9 cellular contexts compared by ENCODE assay signal in the genomic region with DNA sequence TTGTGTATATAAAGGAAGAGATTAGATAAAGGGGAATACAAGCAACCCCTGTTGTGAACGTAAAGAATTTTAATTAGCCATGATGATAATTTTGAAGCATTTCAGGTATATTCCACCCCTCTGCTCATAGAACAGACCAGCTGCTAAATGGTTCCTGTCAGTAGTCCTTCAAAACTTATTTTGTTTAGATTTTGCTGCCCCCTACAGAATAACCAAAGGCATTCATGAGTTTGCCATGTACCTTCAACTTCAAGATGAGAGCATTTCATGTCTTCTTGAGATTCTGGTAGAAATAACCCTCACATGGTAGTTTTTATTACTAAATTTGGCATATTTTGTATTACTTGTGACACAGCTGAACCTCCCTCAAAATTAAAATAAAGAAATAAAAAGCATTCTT.
DNase-seq lines count a peak whose midpoint lies in the region; ATAC-seq and TF ChIP-seq lines count a peak whose summit lies in the region.
"Had no signal": no experiment of that assay in that cellular context is flagged by ENCODE, and none has a peak within 500 bp of the region (broad histone marks: within the 10 kb centered on the region; RNA-seq: fewer than 3 reads in every experiment).

No MANE protein-coding gene starts in this region.

- H3K4me2 ChIP-seq in Karpas-422 (ENCODE audit: low read depth, low read length, poor library complexity, severe bottlenecking): no peak overlapping the region
- H3K4me2 ChIP-seq in SK-N-SH: no peak overlapping the region

- H3K9ac ChIP-seq in Karpas-422 (ENCODE audit: low read length) (no peak overlapping the region), SK-N-SH (no peak overlapping the region)

- no peak overlapping the region for H2AFZ ChIP-seq in Karpas-422 (ENCODE audit: low read length)
- H2AFZ ChIP-seq in SK-N-SH (ENCODE audit: low read depth): 0 out of 2 replicates have a peak overlapping the region, but pooled peaks have one; percentile 29

- DNase-seq in DMS53 (lab: John Stamatoyannopoulos, UW): peak; percentile 65
- DNase-seq in Karpas-422: peak; percentile 69
- peak; percentile 23 for DNase-seq in SK-N-SH
- DNase-seq in kidney tubule cell (ENCODE audit: low spot score): peak; percentile 3
- no peak for DNase-seq in lower lobe of right lung
- DNase-seq in stimulated activated naive CD8-positive, alpha-beta T cell treated with anti-CD3 and anti-CD28 coated beads, Interleukin-15, Interleukin-2, amounts not matched to agents 100 U/mL and 50 U/mL, for 24 hours: no peak
- DNase-seq in activated CD4-positive, alpha-beta T cell treated with anti-CD3 and anti-CD28 coated beads, Interleukin-2, amount 50 U/mL, for 4 hours: no peak
- DNase-seq: mammary epithelial cell had no signal

- no peaks in the 10 kb centered on the region for H3K9me2 ChIP-seq in Karpas-422 (replicated peaks; ENCODE audit: insufficient read depth, low read length)
- H3K9me2 ChIP-seq in SK-N-SH: no peaks in the 10 kb centered on the region

- POLR2A ChIA-PET in SK-N-SH (lab: Yijun Ruan, JAX): no interaction called here

- H3K27ac ChIP-seq in Karpas-422 (ENCODE audit: low read length) (no peak overlapping the region), SK-N-SH (ENCODE audit: low read depth in 2 of 2, low read length in 1 of 2) (no peak overlapping the region), lower lobe of right lung (no peak overlapping the region)

- ATAC-seq in lower lobe of right lung: no peak
- ATAC-seq in stimulated activated naive CD8-positive, alpha-beta T cell treated with anti-CD3 and anti-CD28 coated beads, Interleukin-15, Interleukin-2, amounts not matched to agents 100 U/mL and 50 U/mL, for 24 hours: no peak
- no peak for ATAC-seq in HG02610 (IDR thresholded peaks at IDR 0.05; ENCODE audit: unreplicated experiment)

- no peaks in the 10 kb centered on the region for H3F3A ChIP-seq in SK-N-SH (replicated peaks; ENCODE audit: insufficient read depth)

- H3K36me3 ChIP-seq in Karpas-422 (ENCODE audit: insufficient read depth, low read length): no peaks in the 10 kb centered on the region
- H3K36me3 ChIP-seq in SK-N-SH (replicated peaks in 1 of 2; ENCODE audit: control insufficient read depth in 1 of 2, insufficient read depth in 2 of 2, low read length in 1 of 2): no peaks in the 10 kb centered on the region
- H3K36me3 ChIP-seq in lower lobe of right lung: no peaks in the 10 kb centered on the region

- no peaks in the 10 kb centered on the region for H3K4me1 ChIP-seq in Karpas-422 (ENCODE audit: low read length)
- no peaks in the 10 kb centered on the region; a peak in 1 of 4 replicates for H3K4me1 ChIP-seq in SK-N-SH (ENCODE audit: control insufficient read depth in 1 of 2, insufficient read depth in 2 of 2, low read depth in 1 of 2, low read length in 1 of 2)
- H3K4me1 ChIP-seq in lower lobe of right lung: no peaks in the 10 kb centered on the region

- no peaks in the 10 kb centered on the region for H3K27me3 ChIP-seq in Karpas-422 (ENCODE audit: low read length)
- no peaks in the 10 kb centered on the region for H3K27me3 ChIP-seq in SK-N-SH (ENCODE audit: insufficient read depth)
- no peaks in the 10 kb centered on the region for H3K27me3 ChIP-seq in lower lobe of right lung (ENCODE audit: low read depth)

- TF ChIP-seq EP300 in SK-N-SH (IDR thresholded peaks at IDR 0.05; ENCODE audit: borderline replicate concordance in 1 of 2, low read depth in 1 of 2, low read length in 1 of 2): no peak

- 0% methylated on average over 1 of the region's 1 CpG for WGBS in SK-N-SH (ENCODE audit: low lambda C conversion rate)

- CTCF ChIA-PET in SK-N-SH (lab: Yijun Ruan, JAX): interaction anchor here (0.6 to 1.5 kb wide), 8 partner anchors 9 to 1889 kb away, joined by 3 to 6 read pairs (median 3); no protein-coding TSS in a partner anchor

- TF ChIP-seq RAD21 in SK-N-SH (IDR thresholded peaks at IDR 0.05; ENCODE audit: low read length): peak; percentile 79

- intact Hi-C loops in lower lobe of right lung (cut with DNase I): no loop called here

- no peaks in the 10 kb centered on the region for H3K9me3 ChIP-seq in Karpas-422 (ENCODE audit: low read length)
- no peaks in the 10 kb centered on the region for H3K9me3 ChIP-seq in SK-N-SH
- no peaks in the 10 kb centered on the region for H3K9me3 ChIP-seq in lower lobe of right lung

- H3K4me3 ChIP-seq in Karpas-422 (ENCODE audit: low read length) (no peak overlapping the region), SK-N-SH (ENCODE audit: low read depth in 2 of 2, low read length in 1 of 2) (no peak overlapping the region; a peak in 1 of 4 replicates), lower lobe of right lung (no peak overlapping the region)

- H4K20me1 ChIP-seq in Karpas-422 (ENCODE audit: insufficient read depth, low read depth, low read length) (no peaks in the 10 kb centered on the region), SK-N-SH (ENCODE audit: insufficient read depth) (no peaks in the 10 kb centered on the region)

- H3K79me2 ChIP-seq in Karpas-422 (ENCODE audit: low read length): no peaks in the 10 kb centered on the region
- H3K79me2 ChIP-seq in SK-N-SH (ENCODE audit: insufficient read depth): no peaks in the 10 kb centered on the region

- TF ChIP-seq CTCF in SK-N-SH (IDR thresholded peaks at IDR 0.05): peak; percentile 49
- no peak for TF ChIP-seq CTCF in lower lobe of right lung (IDR thresholded peaks at IDR 0.05)

TF ChIP-seq in SK-N-SH, 30 proteins besides CTCF, POLR2A, EP300 and RAD21 (continues in another document):
- TF ChIP-seq GATA2 (CRISPR knock-in tag; IDR thresholded peaks at IDR 0.05): no peak
- no peak for TF ChIP-seq FOXJ3 (CRISPR knock-in tag; IDR thresholded peaks at IDR 0.05)
- TF ChIP-seq, protein P1, sequence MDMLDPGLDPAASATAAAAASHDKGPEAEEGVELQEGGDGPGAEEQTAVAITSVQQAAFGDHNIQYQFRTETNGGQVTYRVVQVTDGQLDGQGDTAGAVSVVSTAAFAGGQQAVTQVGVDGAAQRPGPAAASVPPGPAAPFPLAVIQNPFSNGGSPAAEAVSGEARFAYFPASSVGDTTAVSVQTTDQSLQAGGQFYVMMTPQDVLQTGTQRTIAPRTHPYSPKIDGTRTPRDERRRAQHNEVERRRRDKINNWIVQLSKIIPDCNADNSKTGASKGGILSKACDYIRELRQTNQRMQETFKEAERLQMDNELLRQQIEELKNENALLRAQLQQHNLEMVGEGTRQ (IDR thresholded peaks at IDR 0.05; ENCODE audit: borderline replicate concordance, low read depth, low read length): no peak
- TF ChIP-seq, protein P2, sequence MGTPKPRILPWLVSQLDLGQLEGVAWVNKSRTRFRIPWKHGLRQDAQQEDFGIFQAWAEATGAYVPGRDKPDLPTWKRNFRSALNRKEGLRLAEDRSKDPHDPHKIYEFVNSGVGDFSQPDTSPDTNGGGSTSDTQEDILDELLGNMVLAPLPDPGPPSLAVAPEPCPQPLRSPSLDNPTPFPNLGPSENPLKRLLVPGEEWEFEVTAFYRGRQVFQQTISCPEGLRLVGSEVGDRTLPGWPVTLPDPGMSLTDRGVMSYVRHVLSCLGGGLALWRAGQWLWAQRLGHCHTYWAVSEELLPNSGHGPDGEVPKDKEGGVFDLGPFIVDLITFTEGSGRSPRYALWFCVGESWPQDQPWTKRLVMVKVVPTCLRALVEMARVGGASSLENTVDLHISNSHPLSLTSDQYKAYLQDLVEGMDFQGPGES (IDR thresholded peaks at IDR 0.05; ENCODE audit: low read depth, low read length): no peak
- TF ChIP-seq ELF1 (IDR thresholded peaks at IDR 0.05): no peak
- TF ChIP-seq SIN3A (IDR thresholded peaks at IDR 0.05; ENCODE audit: borderline replicate concordance, low read depth, low read length): no peak
- TF ChIP-seq RCOR1 (IDR thresholded peaks at IDR 0.05; ENCODE audit: low read length): no peak
- no peak for TF ChIP-seq EZH2phosphoT487 (IDR thresholded peaks at IDR 0.05; ENCODE audit: borderline replicate concordance, low read depth)
- 0 out of 2 replicates have a peak, but pooled peaks have one; percentile 2 for TF ChIP-seq RFX5 (IDR thresholded peaks at IDR 0.05; ENCODE audit: low read length)
- TF ChIP-seq, protein P3, sequence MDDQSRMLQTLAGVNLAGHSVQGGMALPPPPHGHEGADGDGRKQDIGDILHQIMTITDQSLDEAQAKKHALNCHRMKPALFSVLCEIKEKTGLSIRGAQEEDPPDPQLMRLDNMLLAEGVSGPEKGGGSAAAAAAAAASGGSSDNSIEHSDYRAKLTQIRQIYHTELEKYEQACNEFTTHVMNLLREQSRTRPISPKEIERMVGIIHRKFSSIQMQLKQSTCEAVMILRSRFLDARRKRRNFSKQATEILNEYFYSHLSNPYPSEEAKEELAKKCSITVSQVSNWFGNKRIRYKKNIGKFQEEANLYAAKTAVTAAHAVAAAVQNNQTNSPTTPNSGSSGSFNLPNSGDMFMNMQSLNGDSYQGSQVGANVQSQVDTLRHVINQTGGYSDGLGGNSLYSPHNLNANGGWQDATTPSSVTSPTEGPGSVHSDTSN (IDR thresholded peaks at IDR 0.05): no peak
- TF ChIP-seq TEAD4 (IDR thresholded peaks at IDR 0.05; ENCODE audit: borderline replicate concordance, insufficient read depth): no peak
- peak; percentile 25; the same call in 1 of the 2 replicates for TF ChIP-seq SMC3 (IDR thresholded peaks at IDR 0.05; ENCODE audit: low read depth, low read length)
- TF ChIP-seq, protein P4, sequence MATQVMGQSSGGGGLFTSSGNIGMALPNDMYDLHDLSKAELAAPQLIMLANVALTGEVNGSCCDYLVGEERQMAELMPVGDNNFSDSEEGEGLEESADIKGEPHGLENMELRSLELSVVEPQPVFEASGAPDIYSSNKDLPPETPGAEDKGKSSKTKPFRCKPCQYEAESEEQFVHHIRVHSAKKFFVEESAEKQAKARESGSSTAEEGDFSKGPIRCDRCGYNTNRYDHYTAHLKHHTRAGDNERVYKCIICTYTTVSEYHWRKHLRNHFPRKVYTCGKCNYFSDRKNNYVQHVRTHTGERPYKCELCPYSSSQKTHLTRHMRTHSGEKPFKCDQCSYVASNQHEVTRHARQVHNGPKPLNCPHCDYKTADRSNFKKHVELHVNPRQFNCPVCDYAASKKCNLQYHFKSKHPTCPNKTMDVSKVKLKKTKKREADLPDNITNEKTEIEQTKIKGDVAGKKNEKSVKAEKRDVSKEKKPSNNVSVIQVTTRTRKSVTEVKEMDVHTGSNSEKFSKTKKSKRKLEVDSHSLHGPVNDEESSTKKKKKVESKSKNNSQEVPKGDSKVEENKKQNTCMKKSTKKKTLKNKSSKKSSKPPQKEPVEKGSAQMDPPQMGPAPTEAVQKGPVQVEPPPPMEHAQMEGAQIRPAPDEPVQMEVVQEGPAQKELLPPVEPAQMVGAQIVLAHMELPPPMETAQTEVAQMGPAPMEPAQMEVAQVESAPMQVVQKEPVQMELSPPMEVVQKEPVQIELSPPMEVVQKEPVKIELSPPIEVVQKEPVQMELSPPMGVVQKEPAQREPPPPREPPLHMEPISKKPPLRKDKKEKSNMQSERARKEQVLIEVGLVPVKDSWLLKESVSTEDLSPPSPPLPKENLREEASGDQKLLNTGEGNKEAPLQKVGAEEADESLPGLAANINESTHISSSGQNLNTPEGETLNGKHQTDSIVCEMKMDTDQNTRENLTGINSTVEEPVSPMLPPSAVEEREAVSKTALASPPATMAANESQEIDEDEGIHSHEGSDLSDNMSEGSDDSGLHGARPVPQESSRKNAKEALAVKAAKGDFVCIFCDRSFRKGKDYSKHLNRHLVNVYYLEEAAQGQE (IDR thresholded peaks at IDR 0.05; ENCODE audit: low read depth, low read length): no peak

Comparison
In these comparisons a context has a peak if more than half of its experiments do, and no peak if none do; other contexts are left out.
1. DNase-seq: peak in DMS53 (single experiment), Karpas-422 (single experiment), SK-N-SH (single experiment) and kidney tubule cell (single experiment); none in lower lobe of right lung (single experiment), stimulated activated naive CD8-positive, alpha-beta T cell treated with anti-CD3 and anti-CD28 coated beads, Interleukin-15, Interleukin-2, amounts not matched to agents 100 U/mL and 50 U/mL, for 24 hours (single experiment) and activated CD4-positive, alpha-beta T cell treated with anti-CD3 and anti-CD28 coated beads, Interleukin-2, amount 50 U/mL, for 4 hours (0 of 2).